In the genomic region with DNA sequence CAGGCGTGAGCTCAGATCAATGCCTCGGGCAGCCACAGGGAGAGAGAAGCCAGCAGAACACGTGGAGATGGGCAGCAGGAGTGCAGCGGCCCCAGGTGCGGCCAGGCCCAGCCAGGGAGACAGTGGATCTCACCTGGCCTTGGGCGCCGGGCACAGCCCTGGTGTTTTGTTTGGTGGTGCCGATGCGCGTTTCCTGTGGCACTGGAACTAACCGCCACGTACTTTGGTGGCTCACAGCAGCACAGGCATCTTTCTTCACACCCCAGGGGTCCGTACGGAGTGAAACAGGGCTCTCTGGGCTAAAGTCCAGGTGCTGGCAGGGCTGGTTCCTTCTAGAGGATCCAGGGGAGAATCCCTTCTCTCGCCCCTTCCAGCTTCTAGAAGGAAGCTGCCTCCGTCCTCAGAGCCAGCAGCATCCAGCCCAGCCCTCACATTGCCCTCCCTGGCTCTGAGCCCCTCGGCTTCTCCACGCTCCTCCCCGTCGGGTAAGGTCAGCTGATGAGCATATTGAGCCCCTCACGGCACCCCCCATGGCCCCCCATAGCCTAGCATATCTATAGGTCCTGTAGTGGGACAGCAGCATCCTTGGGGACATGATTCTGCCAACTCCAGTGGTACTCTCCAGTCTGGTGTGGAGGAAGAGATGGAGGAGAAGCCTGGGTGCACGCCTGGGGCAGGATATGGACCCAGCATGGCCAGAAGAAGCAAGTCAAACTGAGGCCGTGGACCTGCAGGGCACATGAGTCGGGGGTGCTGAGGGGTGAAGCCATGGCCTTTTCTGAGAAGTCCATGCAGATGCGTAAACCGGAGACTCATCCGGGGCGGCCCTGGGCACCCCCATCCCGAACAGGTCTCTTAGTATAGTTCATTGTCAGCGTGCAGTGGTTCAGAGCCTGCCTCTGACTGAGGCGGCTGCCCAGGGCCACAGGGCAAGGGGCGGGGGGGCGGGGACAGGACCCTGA, we compare ENCODE assay signal across 18 cellular contexts. TPM values are rescaled to one million over a fixed set of nuclear protein-coding genes. Genes with fewer than 3 reads are reported as not detected.
DNase-seq lines count a peak whose midpoint lies in the region; ATAC-seq and TF ChIP-seq lines count a peak whose summit lies in the region.
"Had no signal": no experiment of that assay in that cellular context is flagged by ENCODE, and none has a peak within 500 bp of the region (broad histone marks: within the 10 kb centered on the region; RNA-seq: fewer than 3 reads in every experiment).

No MANE protein-coding gene starts in this region.

- no peak for TF ChIP-seq EP300 in SK-N-SH (IDR thresholded peaks at IDR 0.05; ENCODE audit: borderline replicate concordance in 1 of 2, low read depth in 1 of 2, low read length in 1 of 2)

- H3K9me3 Mint-ChIP-seq in natural killer cell (no peaks in the 10 kb centered on the region), type B pancreatic cell (no peaks in the 10 kb centered on the region)

- H3K27ac ChIP-seq in SK-N-SH (ENCODE audit: low read depth in 2 of 2, low read length in 1 of 2), result no peak overlapping the region
- H3K27ac ChIP-seq: C4-2B had no signal

- no peaks in the 10 kb centered on the region for H3K9me3 ChIP-seq in SK-N-SH
- H3K9me3 ChIP-seq: Caco-2 had no signal

- no peak overlapping the region for H3K4me3 ChIP-seq in SK-N-SH (ENCODE audit: low read depth in 2 of 2, low read length in 1 of 2)

- no peaks in the 10 kb centered on the region for H3K79me2 ChIP-seq in SK-N-SH (ENCODE audit: insufficient read depth)

- TF ChIP-seq CTCF in SK-N-SH (IDR thresholded peaks at IDR 0.05) (no peak), natural killer cell (IDR thresholded peaks at IDR 0.05) (no peak), type B pancreatic cell (conservative IDR thresholded peaks at IDR 0.05) (no peak)

- H3F3A ChIP-seq in SK-N-SH (replicated peaks; ENCODE audit: insufficient read depth), result no peaks in the 10 kb centered on the region

- no peak overlapping the region for H3K27ac Mint-ChIP-seq in natural killer cell
- H3K27ac Mint-ChIP-seq in type B pancreatic cell, result no peak overlapping the region

- ATAC-seq in SK-N-SH treated with all-trans-retinoic acid at 6 μM for 48 hours (no peak), natural killer cell (no peak), HG03342 (IDR thresholded peaks at IDR 0.05; ENCODE audit: unreplicated experiment) (no peak)

- DNase-seq in SK-N-SH (peak; percentile 9), ecto neural progenitor cell (ENCODE audit: low spot score) (peak; percentile 38), natural killer cell (peak; percentile 5), type B pancreatic cell (ENCODE audit: extremely low spot score, unreplicated experiment) (peak; percentile 58), SW 1271 (lab: John Stamatoyannopoulos, UW) (no peak), inferior parietal cortex (ENCODE audit: extremely low spot score) (no peak)
- DNase-seq: 8988T, DMS53, GOT3, KBM-7, NCI-H146, NCI-H2081 treated with DMSO at 0.1 percent for 48 hours, NCI-H524, RPMI8226 had no signal

- intact Hi-C loops in natural killer cell (cut with micrococcal nuclease), result no loop called here

- CTCF ChIA-PET in SK-N-SH (lab: Yijun Ruan, JAX), result no interaction called here

- 53% methylated on average over 7 of the region's 33 CpGs for WGBS in SK-N-SH (ENCODE audit: low lambda C conversion rate)

- H4K20me1 ChIP-seq in SK-N-SH (ENCODE audit: insufficient read depth), result no peaks in the 10 kb centered on the region

- H2AFZ ChIP-seq in SK-N-SH (ENCODE audit: low read depth), result no peak overlapping the region

- H3K36me3 Mint-ChIP-seq in natural killer cell (no peaks in the 10 kb centered on the region), type B pancreatic cell (no peaks in the 10 kb centered on the region)

- no peak overlapping the region for H3K9ac ChIP-seq in SK-N-SH

- no peaks in the 10 kb centered on the region for H3K27me3 ChIP-seq in SK-N-SH (ENCODE audit: insufficient read depth)

- TF ChIP-seq RAD21 in SK-N-SH (IDR thresholded peaks at IDR 0.05; ENCODE audit: low read length), result no peak

- H3K4me3 Mint-ChIP-seq in natural killer cell, result no peak overlapping the region
- H3K4me3 Mint-ChIP-seq in type B pancreatic cell, result no peak overlapping the region

- no peaks in the 10 kb centered on the region for H3K36me3 ChIP-seq in SK-N-SH (replicated peaks in 1 of 2; ENCODE audit: control insufficient read depth in 1 of 2, insufficient read depth in 2 of 2, low read length in 1 of 2)

- H3K27me3 Mint-ChIP-seq in natural killer cell (ENCODE audit: low read depth in 2 of 2) (peaks cover 5 to 24% of the 10 kb centered on the region in 2 donors), type B pancreatic cell (peaks cover 15% of the 10 kb centered on the region)

- POLR2A ChIA-PET in SK-N-SH (lab: Yijun Ruan, JAX), result interaction anchor here (0.6 kb wide), 1 partner anchor 217 kb away, joined by 3 read pairs; no protein-coding TSS in a partner anchor

- no peaks in the 10 kb centered on the region for H3K9me2 ChIP-seq in SK-N-SH

- H3K4me1 ChIP-seq in SK-N-SH (ENCODE audit: control insufficient read depth in 1 of 2, insufficient read depth in 2 of 2, low read depth in 1 of 2, low read length in 1 of 2), result no peaks in the 10 kb centered on the region
- H3K4me1 ChIP-seq: Caco-2 had no signal

- H3K4me2 ChIP-seq in SK-N-SH, result no peak overlapping the region

- H3K4me1 Mint-ChIP-seq in natural killer cell (no peaks in the 10 kb centered on the region), type B pancreatic cell (ENCODE audit: unreplicated experiment) (no peaks in the 10 kb centered on the region)

TF ChIP-seq in SK-N-SH, 30 proteins besides CTCF, POLR2A, EP300 and RAD21 (continues in another document):
- TF ChIP-seq TEAD4 (IDR thresholded peaks at IDR 0.05; ENCODE audit: borderline replicate concordance, insufficient read depth) (no peak), SIN3A (IDR thresholded peaks at IDR 0.05; ENCODE audit: borderline replicate concordance, low read depth, low read length) (no peak)
- TF ChIP-seq, protein P1, sequence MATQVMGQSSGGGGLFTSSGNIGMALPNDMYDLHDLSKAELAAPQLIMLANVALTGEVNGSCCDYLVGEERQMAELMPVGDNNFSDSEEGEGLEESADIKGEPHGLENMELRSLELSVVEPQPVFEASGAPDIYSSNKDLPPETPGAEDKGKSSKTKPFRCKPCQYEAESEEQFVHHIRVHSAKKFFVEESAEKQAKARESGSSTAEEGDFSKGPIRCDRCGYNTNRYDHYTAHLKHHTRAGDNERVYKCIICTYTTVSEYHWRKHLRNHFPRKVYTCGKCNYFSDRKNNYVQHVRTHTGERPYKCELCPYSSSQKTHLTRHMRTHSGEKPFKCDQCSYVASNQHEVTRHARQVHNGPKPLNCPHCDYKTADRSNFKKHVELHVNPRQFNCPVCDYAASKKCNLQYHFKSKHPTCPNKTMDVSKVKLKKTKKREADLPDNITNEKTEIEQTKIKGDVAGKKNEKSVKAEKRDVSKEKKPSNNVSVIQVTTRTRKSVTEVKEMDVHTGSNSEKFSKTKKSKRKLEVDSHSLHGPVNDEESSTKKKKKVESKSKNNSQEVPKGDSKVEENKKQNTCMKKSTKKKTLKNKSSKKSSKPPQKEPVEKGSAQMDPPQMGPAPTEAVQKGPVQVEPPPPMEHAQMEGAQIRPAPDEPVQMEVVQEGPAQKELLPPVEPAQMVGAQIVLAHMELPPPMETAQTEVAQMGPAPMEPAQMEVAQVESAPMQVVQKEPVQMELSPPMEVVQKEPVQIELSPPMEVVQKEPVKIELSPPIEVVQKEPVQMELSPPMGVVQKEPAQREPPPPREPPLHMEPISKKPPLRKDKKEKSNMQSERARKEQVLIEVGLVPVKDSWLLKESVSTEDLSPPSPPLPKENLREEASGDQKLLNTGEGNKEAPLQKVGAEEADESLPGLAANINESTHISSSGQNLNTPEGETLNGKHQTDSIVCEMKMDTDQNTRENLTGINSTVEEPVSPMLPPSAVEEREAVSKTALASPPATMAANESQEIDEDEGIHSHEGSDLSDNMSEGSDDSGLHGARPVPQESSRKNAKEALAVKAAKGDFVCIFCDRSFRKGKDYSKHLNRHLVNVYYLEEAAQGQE (IDR thresholded peaks at IDR 0.05; ENCODE audit: low read depth, low read length), result no peak

TF ChIP-seq in SK-N-SH treated with all-trans-retinoic acid at 6 μM for 48 hours, 23 proteins besides CTCF, POLR2A, EP300 and RAD21:
- TF ChIP-seq ZNF70 (CRISPR knock-in tag; IDR thresholded peaks at IDR 0.05), result no peak
- no peak for TF ChIP-seq BACH2 (CRISPR knock-in tag; IDR thresholded peaks at IDR 0.05; ENCODE audit: borderline replicate concordance)
- TF ChIP-seq ESRRG (CRISPR knock-in tag; IDR thresholded peaks at IDR 0.05), result no peak
- TF ChIP-seq, protein P2, sequence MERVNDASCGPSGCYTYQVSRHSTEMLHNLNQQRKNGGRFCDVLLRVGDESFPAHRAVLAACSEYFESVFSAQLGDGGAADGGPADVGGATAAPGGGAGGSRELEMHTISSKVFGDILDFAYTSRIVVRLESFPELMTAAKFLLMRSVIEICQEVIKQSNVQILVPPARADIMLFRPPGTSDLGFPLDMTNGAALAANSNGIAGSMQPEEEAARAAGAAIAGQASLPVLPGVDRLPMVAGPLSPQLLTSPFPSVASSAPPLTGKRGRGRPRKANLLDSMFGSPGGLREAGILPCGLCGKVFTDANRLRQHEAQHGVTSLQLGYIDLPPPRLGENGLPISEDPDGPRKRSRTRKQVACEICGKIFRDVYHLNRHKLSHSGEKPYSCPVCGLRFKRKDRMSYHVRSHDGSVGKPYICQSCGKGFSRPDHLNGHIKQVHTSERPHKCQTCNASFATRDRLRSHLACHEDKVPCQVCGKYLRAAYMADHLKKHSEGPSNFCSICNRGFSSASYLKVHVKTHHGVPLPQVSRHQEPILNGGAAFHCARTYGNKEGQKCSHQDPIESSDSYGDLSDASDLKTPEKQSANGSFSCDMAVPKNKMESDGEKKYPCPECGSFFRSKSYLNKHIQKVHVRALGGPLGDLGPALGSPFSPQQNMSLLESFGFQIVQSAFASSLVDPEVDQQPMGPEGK (CRISPR knock-in tag; IDR thresholded peaks at IDR 0.05; ENCODE audit: borderline replicate concordance), result no peak
- no peak for TF ChIP-seq ISL1 (CRISPR knock-in tag; IDR thresholded peaks at IDR 0.05)
- no peak for TF ChIP-seq RARB (CRISPR knock-in tag; IDR thresholded peaks at IDR 0.05)
- no peak for TF ChIP-seq ARNTL (CRISPR knock-in tag; IDR thresholded peaks at IDR 0.05; ENCODE audit: borderline replicate concordance, low read depth)

RNA-seq across cellular contexts. Expression of a gene that starts 43.4 kb away (rescaled TPM):
- 24.3 and 25.1 TPM in 2 replicates for polyA plus RNA-seq in SK-N-SH (2012; rRNA removed)
- polyA plus RNA-seq in SK-N-SH (2012; cell fraction: cytosol; rRNA removed), result 20.7 and 25.7 TPM in 2 replicates
- polyA plus RNA-seq in SK-N-SH (2012; cell fraction: nucleus; rRNA removed), result 39.2 and 43.0 TPM in 2 replicates
- total RNA-seq in natural killer cell, result 10 to 100 TPM; 28.6 to 39.8 (median 35.8) TPM
- 36.6 and 38.1 TPM in 2 replicates for total RNA-seq in type B pancreatic cell (ENCODE audit: low replicate concordance)

Comparison
In these comparisons a context has a peak if more than half of its experiments do, and no peak if none do; other contexts are left out.
1. DNase-seq: peak in SK-N-SH (single experiment), ecto neural progenitor cell (single experiment), natural killer cell (single experiment) and type B pancreatic cell (single experiment); none in SW 1271 (0 of 2) and inferior parietal cortex (single experiment).